22 cellular contexts compared by ENCODE assay signal in genomic region chr2:124647663-124648062, GRCh38.
DNase-seq lines count a peak whose midpoint lies in the region; ATAC-seq, FAIRE-seq and TF ChIP-seq lines count a peak whose summit lies in the region.
"Had no signal": no experiment of that assay in that cellular context is flagged by ENCODE, and none has a peak within 500 bp of the region (broad histone marks: within the 10 kb centered on the region; RNA-seq: fewer than 3 reads in every experiment).

No MANE protein-coding gene starts in this region.

- H3K14ac ChIP-seq in H1 (ENCODE audit: insufficient read length), result no peak overlapping the region

- no peak overlapping the region for H4K91ac ChIP-seq in H1 (replicated peaks; ENCODE audit: insufficient read length, low read length)

- no peaks in the 10 kb centered on the region for H3K79me1 ChIP-seq in H1 (ENCODE audit: low read depth, low read length)

- H3K36me3 ChIP-seq in H1 (ENCODE audit: control insufficient read depth in 2 of 4, insufficient read depth in 4 of 4, low read length in 3 of 4), result no peaks in the 10 kb centered on the region
- H3K36me3 ChIP-seq in HepG2 (replicated peaks in 1 of 2; ENCODE audit: control insufficient read depth in 1 of 2, insufficient read depth in 2 of 2, low read length in 2 of 2), result no peaks in the 10 kb centered on the region
- H3K36me3 ChIP-seq: BLaER1 treated with 17β-estradiol and CSF1 and Interleukin-3, amounts not matched to agents 10 nM and 100 nM had no signal

- H3K4me2 ChIP-seq in H1 (ENCODE audit: insufficient read depth in 1 of 2, low read depth in 2 of 2, low read length in 2 of 2), result no peak overlapping the region
- 0 out of 2 replicates have a peak overlapping the region, but pooled peaks have one; percentile 9 for H3K4me2 ChIP-seq in HepG2 (ENCODE audit: low read depth, low read length)
- H3K4me2 ChIP-seq: A549; BLaER1 treated with 17β-estradiol and CSF1 and Interleukin-3, amounts not matched to agents 10 nM and 100 nM had no signal

- H3K4ac ChIP-seq in H1 (replicated peaks; ENCODE audit: insufficient read length, low read depth, low read length), result no peak overlapping the region

- TF ChIP-seq EP300 in H1 (IDR thresholded peaks at IDR 0.05; ENCODE audit: borderline replicate concordance in 1 of 2, low read depth in 2 of 2, low read length in 2 of 2) (no peak), HepG2 (IDR thresholded peaks at IDR 0.05; ENCODE audit: low read depth in 2 of 2, low read length in 2 of 2) (no peak), HepG2 (CRISPR knock-in tag; IDR thresholded peaks at IDR 0.05; ENCODE audit: borderline replicate concordance) (no peak)

- no TSS peak for BruUV-seq in HepG2 (replicated peaks; lab: Mats Ljungman, UMichigan)

- no peak overlapping the region for H3K27ac ChIP-seq in H1 (ENCODE audit: low read depth, low read length)
- H3K27ac ChIP-seq in HepG2 (ENCODE audit: extremely low read length, insufficient read depth, low read length), result no peak overlapping the region
- H3K27ac ChIP-seq: 22Rv1; A549; BLaER1 treated with 17β-estradiol and CSF1 and Interleukin-3, amounts not matched to agents 10 nM and 100 nM; C4-2B had no signal

- no peaks in the 10 kb centered on the region for H3K27me3 ChIP-seq in H1 (replicated peaks in 1 of 4; ENCODE audit: control insufficient read depth in 3 of 4, extremely low read depth in 1 of 4, insufficient read depth in 3 of 4, low read length in 3 of 4)
- H3K27me3 ChIP-seq in HepG2 (ENCODE audit: control insufficient read depth in 1 of 2, insufficient read depth in 2 of 2, low read length in 2 of 2), result peaks cover 0 to 3% of the 10 kb centered on the region in 2 experiments; a peak in 2 of 5 replicates
- H3K27me3 ChIP-seq: BLaER1 treated with 17β-estradiol and CSF1 and Interleukin-3, amounts not matched to agents 10 nM and 100 nM had no signal

- H3K79me2 ChIP-seq in H1 (ENCODE audit: control insufficient read depth in 1 of 2, insufficient read depth in 2 of 2, low read length in 2 of 2) (no peaks in the 10 kb centered on the region), HepG2 (ENCODE audit: insufficient read depth, low read length) (no peaks in the 10 kb centered on the region)

- H3K4me3 ChIP-seq in H1 (ENCODE audit: extremely low read depth in 1 of 4, insufficient read depth in 2 of 4, low read depth in 3 of 4, low read length in 4 of 4) (no peak overlapping the region), HepG2 (replicated peaks in 1 of 3; ENCODE audit: insufficient read depth in 1 of 3, low read depth in 2 of 3, low read length in 3 of 3) (no peak overlapping the region)
- H3K4me3 ChIP-seq: A549; BLaER1 treated with 17β-estradiol and CSF1 and Interleukin-3, amounts not matched to agents 10 nM and 100 nM had no signal

- no peak overlapping the region for H3K18ac ChIP-seq in H1 (ENCODE audit: extremely low read depth, low read length)

- H2BK5ac ChIP-seq in H1 (ENCODE audit: low read depth, low read length), result peak overlapping the region; percentile 8; the same call in 1 of the 2 replicates

- H4K8ac ChIP-seq in H1 (ENCODE audit: extremely low read depth, insufficient read depth, low read length), result no peak overlapping the region

- H3K4me1 ChIP-seq in H1 (replicated peaks in 1 of 4; ENCODE audit: control insufficient read depth in 3 of 4, insufficient read depth in 4 of 4, low read length in 3 of 4) (peaks cover 0 to 4% (median under 1%) of the 10 kb centered on the region in 4 experiments; a peak in 3 of 7 replicates), HepG2 (ENCODE audit: insufficient read depth, low read length) (peaks cover 11% of the 10 kb centered on the region)
- H3K4me1 ChIP-seq: A549, Caco-2 had no signal

- H3K23ac ChIP-seq in H1 (ENCODE audit: insufficient read length), result no peak overlapping the region

- no peaks in the 10 kb centered on the region for H3K36me3 Mint-ChIP-seq in stimulated activated memory B cell treated with anti-CD40 and anti-IgM and Interleukin-4, amounts not matched to agents 10 μg/mL and 1 μg/mL and 100 μg/mL, for 72 hours
- H3K36me3 Mint-ChIP-seq: CD8-positive, alpha-beta T cell had no signal

- H2BK20ac ChIP-seq in H1 (ENCODE audit: low read length), result no peak overlapping the region

- H3K27me3 Mint-ChIP-seq in stimulated activated memory B cell treated with anti-CD40 and anti-IgM and Interleukin-4, amounts not matched to agents 10 μg/mL and 1 μg/mL and 100 μg/mL, for 72 hours, result no peaks in the 10 kb centered on the region
- H3K27me3 Mint-ChIP-seq: B cell; CD4-positive, alpha-beta T cell had no signal

- POLR2A ChIA-PET in H1 (lab: Charles Lee; ENCODE audit: partially characterized antibody) (no interaction called here), HepG2 (lab: Yijun Ruan, JAX) (no interaction called here)

- no peak overlapping the region for H3K56ac ChIP-seq in H1 (replicated peaks; ENCODE audit: insufficient read length, low read depth, low read length)

- no peak for FAIRE-seq in H1 (lab: Jason Lieb, UNC)
- no peak for FAIRE-seq in HepG2 (lab: Jason Lieb, UNC)
- FAIRE-seq: A549, D721Med, G401.6, GM12891, GM19239 had no signal

- no peaks in the 10 kb centered on the region for H4K20me1 ChIP-seq in H1 (replicated peaks in 1 of 2; ENCODE audit: control insufficient read depth in 1 of 2, insufficient read depth in 2 of 2, low read length in 2 of 2)
- no peaks in the 10 kb centered on the region for H4K20me1 ChIP-seq in HepG2 (ENCODE audit: insufficient read depth, low read length)
- H4K20me1 ChIP-seq: BLaER1 treated with 17β-estradiol and CSF1 and Interleukin-3, amounts not matched to agents 10 nM and 100 nM had no signal

- no peak overlapping the region for H2BK120ac ChIP-seq in H1 (replicated peaks; ENCODE audit: low read depth, low read length)

- intact Hi-C loops in HepG2 (cut with micrococcal nuclease; ENCODE audit: unreplicated experiment), result loop anchor here (5.0 kb wide), 1 partner anchor 75 kb away; no protein-coding TSS in a partner anchor

- H3K4me1 Mint-ChIP-seq in stimulated activated memory B cell treated with anti-CD40 and anti-IgM and Interleukin-4, amounts not matched to agents 10 μg/mL and 1 μg/mL and 100 μg/mL, for 72 hours, result no peaks in the 10 kb centered on the region
- H3K4me1 Mint-ChIP-seq: B cell had no signal

- TF ChIP-seq RAD21 in H1 (IDR thresholded peaks at IDR 0.05 in 1 of 2, conservative IDR thresholded peaks at IDR 0.05 in 1 of 2; ENCODE audit: low read depth in 2 of 2, low read length in 2 of 2), result no peak
- no peak for TF ChIP-seq RAD21 in HepG2 (CRISPR knock-in tag; IDR thresholded peaks at IDR 0.05)

- ATAC-seq in HepG2, result peak; percentile 67
- peak; percentile 32 for ATAC-seq in stimulated activated memory B cell treated with anti-CD40 and anti-IgM and Interleukin-4, amounts not matched to agents 10 μg/mL and 1 μg/mL and 100 μg/mL, for 72 hours
- ATAC-seq: A549; CD8-positive, alpha-beta T cell had no signal

- H3K9me3 ChIP-seq in H1 (ENCODE audit: insufficient read depth in 2 of 2, low read depth in 1 of 2, low read length in 1 of 2) (no peaks in the 10 kb centered on the region), HepG2 (ENCODE audit: low read length) (no peaks in the 10 kb centered on the region)
- H3K9me3 ChIP-seq: A549; BLaER1 treated with 17β-estradiol and CSF1 and Interleukin-3, amounts not matched to agents 10 nM and 100 nM; Caco-2 had no signal

- DNase-seq in H1 (ENCODE audit: low read depth in 1 of 2, low spot score in 2 of 2) (no peak), HepG2 (ENCODE audit: low spot score) (no peak), HuH-7 (ENCODE audit: low spot score) (no peak)
- no peak for DNase-seq in stimulated activated naive CD4-positive, alpha-beta T cell (lab: John Stamatoyannopoulos, UW)
- DNase-seq in activated CD4-positive, alpha-beta T cell treated with anti-CD3 and anti-CD28 coated beads, Interleukin-2, amount 50 U/mL, for 4 hours, result no peak
- DNase-seq: AML-193; Caco-2; Calu3; CD4-positive, alpha-beta T cell; CD8-positive, alpha-beta T cell; DMS79 treated with DMSO at 0.1 percent for 48 hours; GF-D8 had no signal

- TF ChIP-seq CTCF in H1 (IDR thresholded peaks at IDR 0.05; ENCODE audit: control extremely low read depth in 1 of 3, insufficient read depth in 1 of 3, low read depth in 1 of 3, low read length in 3 of 3) (no peak), HepG2 (CRISPR knock-in tag; IDR thresholded peaks at IDR 0.05) (no peak)

- no peak overlapping the region for H3K4me3 Mint-ChIP-seq in stimulated activated memory B cell treated with anti-CD40 and anti-IgM and Interleukin-4, amounts not matched to agents 10 μg/mL and 1 μg/mL and 100 μg/mL, for 72 hours
- H3K4me3 Mint-ChIP-seq: B cell; CD4-positive, alpha-beta T cell; CD8-positive, alpha-beta T cell had no signal

- H2BK12ac ChIP-seq in H1 (ENCODE audit: low read depth, low read length), result no peak overlapping the region

- peaks cover 5% of the 10 kb centered on the region for H3K9me3 Mint-ChIP-seq in stimulated activated memory B cell treated with anti-CD40 and anti-IgM and Interleukin-4, amounts not matched to agents 10 μg/mL and 1 μg/mL and 100 μg/mL, for 72 hours

- 97% methylated on average over 12 of the region's 12 CpGs; no CpG with 5 or more reads in 1 of the 2 experiments for WGBS in H1 (ENCODE audit: extremely low coverage in 1 of 2, insufficient coverage in 1 of 2, insufficient read length in 1 of 2, insufficient replicate concordance in 2 of 2, low coverage in 1 of 2, low lambda C conversion rate in 2 of 2, missing lambda C conversion rate in 1 of 2), 2 experiments
- WGBS in HepG2 (ENCODE audit: low lambda C conversion rate), result 27% methylated on average over 12 of the region's 12 CpGs

- no peaks in the 10 kb centered on the region for H3K23me2 ChIP-seq in H1 (ENCODE audit: low read depth, low read length)

- no peak overlapping the region for H2BK15ac ChIP-seq in H1 (ENCODE audit: low read length)

- no peak overlapping the region for H3K27ac Mint-ChIP-seq in stimulated activated memory B cell treated with anti-CD40 and anti-IgM and Interleukin-4, amounts not matched to agents 10 μg/mL and 1 μg/mL and 100 μg/mL, for 72 hours
- H3K27ac Mint-ChIP-seq: B cell; CD4-positive, alpha-beta T cell; CD8-positive, alpha-beta T cell had no signal

- no peak overlapping the region for H2AK5ac ChIP-seq in H1 (ENCODE audit: low read depth, low read length)

- H3K9ac ChIP-seq in H1 (replicated peaks in 1 of 4; ENCODE audit: extremely low read depth in 1 of 4, low read depth in 3 of 4, low read length in 3 of 4), result no peak overlapping the region
- no peak overlapping the region for H3K9ac ChIP-seq in HepG2 (ENCODE audit: insufficient read depth, low read depth, low read length)
- H3K9ac ChIP-seq: BLaER1 treated with 17β-estradiol and CSF1 and Interleukin-3, amounts not matched to agents 10 nM and 100 nM had no signal

- CTCF ChIA-PET in H1 (lab: Charles Lee; ENCODE audit: partially characterized antibody) (interaction anchor here (1.1 kb wide), 1 partner anchor 322 kb away, joined by 3 read pairs; no protein-coding TSS in a partner anchor), HepG2 (lab: Yijun Ruan, JAX; ENCODE audit: low intra/inter-chr PET ratio, low total read pairs) (no interaction called here)

- H2AFZ ChIP-seq in H1 (ENCODE audit: low read length), result no peak overlapping the region
- no peak overlapping the region for H2AFZ ChIP-seq in HepG2 (ENCODE audit: low read length)

- in situ Hi-C loops in HepG2 (cut with HindIII; ENCODE audit: extremely low pct_ligation_motif_present, low pct_unique_long_range_greater_than_20kb), result no loop called here

- no peak for TF ChIP-seq POLR2A in H1 (IDR thresholded peaks at IDR 0.05; ENCODE audit: control extremely low read depth in 1 of 2, low read depth in 2 of 2, low read length in 2 of 2)
- TF ChIP-seq POLR2A in HepG2 (IDR thresholded peaks at IDR 0.05; ENCODE audit: insufficient read depth in 1 of 2, low read depth in 2 of 2, low read length in 2 of 2), result no peak

- H4K5ac ChIP-seq in H1 (ENCODE audit: insufficient read length, low read depth, low read length), result no peak overlapping the region
